8 cellular contexts compared by ENCODE assay signal in genomic region chr6:110815260-110816109, GRCh38. TPM values are rescaled to one million over a fixed set of nuclear protein-coding genes. Genes with fewer than 3 reads are reported as not detected.
A peak's percentile ranks its signal among the peaks of the same experiment; 100 is the strongest.
DNase-seq lines count a peak whose midpoint lies in the region; ATAC-seq and TF ChIP-seq lines count a peak whose summit lies in the region.

TSS of gene CDK19 (minus strand) at chr6:110815469. CDS start at chr6:110815136, 333 bp downstream.

- H3K36me3 ChIP-seq in HUES64 (ENCODE audit: insufficient read depth, low read length) (no peaks in the 10 kb centered on the region), OCI-LY1 (ENCODE audit: insufficient read depth, low read length) (no peaks in the 10 kb centered on the region)

- H3K4me3 Mint-ChIP-seq in Calu3 (ENCODE audit: low read depth, unreplicated experiment), result peak within 1 kb of the TSS; percentile 91
- peak within 1 kb of the TSS; percentile 99 for H3K4me3 Mint-ChIP-seq in endothelial cell (ENCODE audit: unreplicated experiment)
- peak within 1 kb of the TSS; percentile 96 for H3K4me3 Mint-ChIP-seq in mesothelial cell of epicardium

- H3K36me3 Mint-ChIP-seq in Calu3 (ENCODE audit: insufficient read depth, unreplicated experiment) (peaks cover 27% of the 10 kb centered on the region), endothelial cell (ENCODE audit: low read depth, unreplicated experiment) (peaks cover 3% of the 10 kb centered on the region), mesothelial cell of epicardium (no peaks in the 10 kb centered on the region)

- no peaks in the 10 kb centered on the region for H3K9me3 Mint-ChIP-seq in Calu3 (ENCODE audit: low read depth, unreplicated experiment)
- no peaks in the 10 kb centered on the region for H3K9me3 Mint-ChIP-seq in endothelial cell (ENCODE audit: unreplicated experiment)
- H3K9me3 Mint-ChIP-seq in mesothelial cell of epicardium, result no peaks in the 10 kb centered on the region

- H3K27me3 Mint-ChIP-seq in Calu3 (ENCODE audit: unreplicated experiment) (no peaks in the 10 kb centered on the region), endothelial cell (ENCODE audit: unreplicated experiment) (peaks cover 19% of the 10 kb centered on the region), mesothelial cell of epicardium (ENCODE audit: low read depth) (no peaks in the 10 kb centered on the region)

- H3K4me3 ChIP-seq in HUES64 (ENCODE audit: low read length), result peak within 1 kb of the TSS; percentile 60
- peak within 1 kb of the TSS; percentile 93 for H3K4me3 ChIP-seq in OCI-LY1 (ENCODE audit: low read depth, low read length, poor library complexity, severe bottlenecking)

- H3K27ac ChIP-seq in HUES64 (ENCODE audit: low read depth, low read length) (peak within 1 kb of the TSS; percentile 97), OCI-LY1 (ENCODE audit: low read depth, low read length, poor library complexity, severe bottlenecking) (peak within 1 kb of the TSS; percentile 89)

- no TSS peak for BruUV-seq in Calu3 (replicated peaks; lab: Mats Ljungman, UMichigan)

- no peaks in the 10 kb centered on the region for H4K20me1 ChIP-seq in OCI-LY1 (ENCODE audit: insufficient read depth, low read length)

- peaks cover 17% of the 10 kb centered on the region for H3K4me1 Mint-ChIP-seq in Calu3 (ENCODE audit: low read depth, unreplicated experiment)
- peaks cover 14% of the 10 kb centered on the region for H3K4me1 Mint-ChIP-seq in endothelial cell (ENCODE audit: unreplicated experiment)
- peaks cover 18% of the 10 kb centered on the region for H3K4me1 Mint-ChIP-seq in mesothelial cell of epicardium

- peak; percentile 75 for ATAC-seq in GM21447 (IDR thresholded peaks at IDR 0.05; ENCODE audit: unreplicated experiment)

- peak within 1 kb of the TSS; percentile 99 for H3K4me2 ChIP-seq in OCI-LY1 (ENCODE audit: low read length)

- peaks cover 14% of the 10 kb centered on the region for H3K4me1 ChIP-seq in HUES64 (ENCODE audit: insufficient read depth, low read length)
- peaks cover 48% of the 10 kb centered on the region for H3K4me1 ChIP-seq in OCI-LY1 (ENCODE audit: insufficient read depth, low read length, severe bottlenecking)

- H3K27ac Mint-ChIP-seq in Calu3 (ENCODE audit: unreplicated experiment) (peak within 1 kb of the TSS; percentile 91), endothelial cell (ENCODE audit: unreplicated experiment) (peak within 1 kb of the TSS; percentile 97), mesothelial cell of epicardium (peak within 1 kb of the TSS; percentile 99)

- no peaks in the 10 kb centered on the region for H3K9me3 ChIP-seq in HUES64 (ENCODE audit: insufficient read depth, low read depth, low read length)
- H3K9me3 ChIP-seq in OCI-LY1 (ENCODE audit: low read length), result no peaks in the 10 kb centered on the region

- peak within 1 kb of the TSS; percentile 82 for H3K9ac ChIP-seq in HUES64 (ENCODE audit: low read depth, low read length)
- peak within 1 kb of the TSS; percentile 90 for H3K9ac ChIP-seq in OCI-LY1 (ENCODE audit: low read length)

- peaks cover 29% of the 10 kb centered on the region for H3K79me2 ChIP-seq in OCI-LY1 (ENCODE audit: insufficient read depth, low read length)

- DNase-seq in Calu3 (peak; percentile 98), endothelial cell (ENCODE audit: low spot score) (peak; percentile 94), mesothelial cell of epicardium (ENCODE audit: low spot score in 2 of 2, unreplicated experiment in 2 of 2) (peak; percentile 93 to 98)
- peak; percentile 97 for DNase-seq in activated CD8-positive, alpha-beta memory T cell treated with anti-CD3 and anti-CD28 coated beads, Interleukin-2, amount 50 U/mL, for 48 hours
- peak; percentile 95 to 97 for DNase-seq in stimulated activated CD8-positive, alpha-beta memory T cell treated with anti-CD3 and anti-CD28 coated beads, Interleukin-15, amount 100 ng/mL, for 48 hours (ENCODE audit: low read depth in 2 of 2)

- TF ChIP-seq CTCF in Calu3 (IDR thresholded peaks at IDR 0.05; ENCODE audit: unreplicated experiment) (no peak), OCI-LY1 (IDR thresholded peaks at IDR 0.05; ENCODE audit: low read length) (no peak), endothelial cell (IDR thresholded peaks at IDR 0.05; ENCODE audit: unreplicated experiment) (no peak), mesothelial cell of epicardium (IDR thresholded peaks at IDR 0.05; ENCODE audit: unreplicated experiment) (no peak)

- H3K27me3 ChIP-seq in HUES64 (ENCODE audit: insufficient read depth, low read length), result no peaks in the 10 kb centered on the region
- H3K27me3 ChIP-seq in OCI-LY1 (ENCODE audit: insufficient read depth, low read length), result no peaks in the 10 kb centered on the region

- intact Hi-C loops in Calu3 (cut with micrococcal nuclease; ENCODE audit: unreplicated experiment), result loop anchor here (2.0 to 10.0 kb wide), 3 partner anchors 59 to 291 kb away; partner anchors contain the start of gene AMD1

- CTCF ChIA-PET in Calu3 (lab: Charles Lee), result interaction anchor here (0.7 to 2.5 kb wide), 11 partner anchors 13 to 197 kb away, joined by 4 to 11 read pairs (median 5); partner anchors contain the start of gene AMD1

- H3K9me2 ChIP-seq in OCI-LY1 (ENCODE audit: low read depth, low read length), result no peaks in the 10 kb centered on the region

- peak within 1 kb of the TSS; percentile 35; the same call in 1 of the 2 replicates for H2AFZ ChIP-seq in OCI-LY1 (ENCODE audit: low read length)

- under 1% methylated on average over 59 of the region's 59 CpGs for WGBS in HUES64

- peaks cover 12% of the 10 kb centered on the region for H3F3A ChIP-seq in OCI-LY1 (ENCODE audit: insufficient read depth, low read length)

RNA-seq across cellular contexts. Expression of gene CDK19, which starts in this region (rescaled TPM):
- 17.7 and 24.3 TPM in 2 replicates for total RNA-seq in Calu3 (2022)
- polyA plus RNA-seq in HUES64 (2013, experiment 1 of 2), result 4.3 TPM
- 7.1 TPM for polyA plus RNA-seq in HUES64 (2013, experiment 2 of 2)
- total RNA-seq in endothelial cell (ENCODE audit: unreplicated experiment), result 19.0 TPM
- 37.7 to 41.6 TPM (median 38.9 TPM) in 3 replicates for total RNA-seq in mesothelial cell of epicardium

Comparison
In these comparisons a context has a peak if more than half of its experiments do, and no peak if none do; other contexts are left out.
1. Peak in every context shown above with its lines: DNase-seq, ATAC-seq, H3K4me3 ChIP-seq and H3K27ac ChIP-seq.